Comparison of ENCODE assay signal across 25 cellular contexts in genomic region chr13:92512852-92513251, GRCh38.
DNase-seq lines count a peak whose midpoint lies in the region; ATAC-seq, FAIRE-seq and TF ChIP-seq lines count a peak whose summit lies in the region.
"Had no signal": no experiment of that assay in that cellular context is flagged by ENCODE, and none has a peak within 500 bp of the region (broad histone marks: within the 10 kb centered on the region; RNA-seq: fewer than 3 reads in every experiment).

No MANE protein-coding gene starts in this region.

- ATAC-seq in K562, result no peak

- no peak overlapping the region for H3K27ac ChIP-seq in K562 (ENCODE audit: extremely low read depth, low read depth, low read length)
- no peak overlapping the region for H3K27ac ChIP-seq in A673 (ENCODE audit: low read depth, low read length, poor library complexity, severe bottlenecking)
- H3K27ac ChIP-seq: BLaER1, GM23248, SK-N-MC had no signal

- no peaks in the 10 kb centered on the region for H3K27me3 ChIP-seq in K562 (ENCODE audit: control insufficient read depth in 2 of 2, insufficient read depth in 2 of 2, low read length in 2 of 2)
- no peaks in the 10 kb centered on the region for H3K27me3 ChIP-seq in A673 (replicated peaks; ENCODE audit: insufficient read depth, low read depth, low read length, poor library complexity)
- H3K27me3 ChIP-seq: BLaER1 had no signal

- peaks cover 5% of the 10 kb centered on the region for H3K4me1 Mint-ChIP-seq in nephron progenitor cell

- BruUV-seq in K562 (replicated peaks; lab: Mats Ljungman, UMichigan), result no TSS peak
- no TSS peak for BruUV-seq in A673 (replicated peaks; lab: Mats Ljungman, UMichigan)

- peaks cover 3% of the 10 kb centered on the region; the same call in 1 of the 2 replicates for H3K9me3 ChIP-seq in K562 (replicated peaks; ENCODE audit: control insufficient read depth, insufficient read depth, low read depth, low read length)
- no peaks in the 10 kb centered on the region for H3K9me3 ChIP-seq in A673 (ENCODE audit: low read depth, low read length, poor library complexity, severe bottlenecking)
- H3K9me3 ChIP-seq: BLaER1, HAP-1 had no signal

- intact Hi-C loops in K562 (cut with micrococcal nuclease) (no loop called here), A673 (cut with micrococcal nuclease; ENCODE audit: unreplicated experiment) (no loop called here)

- peak overlapping the region; percentile 41 for H3K27ac Mint-ChIP-seq in nephron progenitor cell
- H3K27ac Mint-ChIP-seq: CD4-positive, alpha-beta T cell had no signal

- no peaks in the 10 kb centered on the region for H3K79me2 ChIP-seq in K562 (ENCODE audit: control insufficient read depth, insufficient read depth, low read length)

- no peak for TF ChIP-seq RAD21 in Ishikawa (IDR thresholded peaks at IDR 0.05; ENCODE audit: low read depth)
- TF ChIP-seq RAD21 in K562 (CRISPR knock-in tag; conservative IDR thresholded peaks at IDR 0.05 in 1 of 2, IDR thresholded peaks at IDR 0.05 in 1 of 2), result no peak

- no peak overlapping the region for H3K9ac ChIP-seq in K562 (ENCODE audit: insufficient read depth in 1 of 2, low read depth in 2 of 2, low read length in 2 of 2)
- H3K9ac ChIP-seq: BLaER1, GM23248 had no signal

- H3K4me1 ChIP-seq in K562 (replicated peaks in 1 of 2; ENCODE audit: control insufficient read depth in 2 of 2, insufficient read depth in 2 of 2, low read length in 2 of 2) (no peaks in the 10 kb centered on the region), A673 (ENCODE audit: insufficient read depth, low read length, poor library complexity, severe bottlenecking) (no peaks in the 10 kb centered on the region)
- H3K4me1 ChIP-seq: BLaER1, HAP-1 had no signal

- no peak overlapping the region for H3K4me3 Mint-ChIP-seq in nephron progenitor cell
- H3K4me3 Mint-ChIP-seq: CD4-positive, alpha-beta T cell had no signal

- H3K9me3 Mint-ChIP-seq in nephron progenitor cell, result peaks cover 11% of the 10 kb centered on the region

- no peaks in the 10 kb centered on the region for H4K20me1 ChIP-seq in K562 (replicated peaks; ENCODE audit: control insufficient read depth, insufficient read depth, low read length)
- H4K20me1 ChIP-seq: BLaER1 had no signal

- peaks cover 2% of the 10 kb centered on the region for H3K36me3 Mint-ChIP-seq in nephron progenitor cell (ENCODE audit: low read depth)

- CTCF ChIA-PET in K562 (lab: Yijun Ruan, JAX; ENCODE audit: low intra/inter-chr PET ratio), result no interaction called here
- CTCF ChIA-PET in A673 (lab: Charles Lee), result no interaction called here

- FAIRE-seq in K562 (lab: Jason Lieb, UNC), result no peak
- FAIRE-seq: GM12892, GM18507 had no signal

- H3K4me3 ChIP-seq in K562 (no peak overlapping the region), A673 (ENCODE audit: low read depth, low read length, poor library complexity, severe bottlenecking) (no peak overlapping the region)
- H3K4me3 ChIP-seq: BLaER1, GM23248, HAP-1, SK-N-MC had no signal

- H2AFZ ChIP-seq in K562 (ENCODE audit: low read depth, low read length), result no peak overlapping the region
- H2AFZ ChIP-seq: GM23248 had no signal

- POLR2A ChIA-PET in K562 (lab: Yijun Ruan, JAX), result no interaction called here
- POLR2A ChIA-PET in A673 (lab: Charles Lee; ENCODE audit: low non-redundant PET), result no interaction called here

- peaks cover 2% of the 10 kb centered on the region for H3K27me3 Mint-ChIP-seq in nephron progenitor cell (ENCODE audit: low read depth, poor library complexity)
- H3K27me3 Mint-ChIP-seq: CD4-positive, alpha-beta T cell had no signal

- WGBS in K562 (ENCODE audit: insufficient coverage, low coverage, missing lambda C conversion rate), result 1% methylated on average over 9 of the region's 9 CpGs

- H3K36me3 ChIP-seq in K562 (ENCODE audit: control insufficient read depth, insufficient read depth, low read length) (no peaks in the 10 kb centered on the region), A673 (ENCODE audit: insufficient read depth, low read length, poor library complexity, severe bottlenecking) (no peaks in the 10 kb centered on the region)
- H3K36me3 ChIP-seq: BLaER1, HAP-1 had no signal

- DNase-seq in NCI-H2029 treated with DMSO at 0.1 percent for 48 hours (lab: John Stamatoyannopoulos, UW) (peak; percentile 51), K562 (ENCODE audit: extremely low read depth in 1 of 4, low spot score in 3 of 4) (no peak), nephron progenitor cell (no peak), NCI-H1092 (lab: John Stamatoyannopoulos, UW) (no peak), A673 (ENCODE audit: low spot score) (no peak)
- DNase-seq in activated CD4-positive, alpha-beta T cell treated with anti-CD3 and anti-CD28 coated beads, Interleukin-2, amount 50 U/mL, for 4 hours, result no peak
- DNase-seq: ACHN; CD4-positive, alpha-beta T cell; COR-L47; DND-41; GM23248; KG1; NCI-H1092 treated with DMSO at 0.1 percent for 48 hours; NCI-H1436 treated with DMSO at 0.1 percent for 48 hours; NCI-H1930; NCI-H2171 treated with DMSO at 0.1 percent for 48 hours; NCI-H774; OCI-M1; SHP77 treated with DMSO at 0.1 percent for 48 hours had no signal

- H3K9me1 ChIP-seq in K562 (ENCODE audit: control insufficient read depth, insufficient read depth, low read length), result no peaks in the 10 kb centered on the region

- no peak for TF ChIP-seq EP300 in Ishikawa (IDR thresholded peaks at IDR 0.05; ENCODE audit: borderline replicate concordance)
- no peak for TF ChIP-seq EP300 in K562 (IDR thresholded peaks at IDR 0.05; ENCODE audit: low read length)

- no peak for TF ChIP-seq POLR2A in K562 (conservative IDR thresholded peaks at IDR 0.05)

- in situ Hi-C loops in K562 (cut with MboI), result no loop called here

- H3K4me2 ChIP-seq in K562 (ENCODE audit: insufficient read depth, low read length), result no peak overlapping the region
- H3K4me2 ChIP-seq: BLaER1 had no signal

- no peak for TF ChIP-seq CTCF in K562 (IDR thresholded peaks at IDR 0.05 in 2 of 3, conservative IDR thresholded peaks at IDR 0.05 in 1 of 3; ENCODE audit: insufficient read depth in 2 of 3, low read depth in 1 of 3, low read length in 3 of 3)
- no peak for TF ChIP-seq CTCF in nephron progenitor cell (IDR thresholded peaks at IDR 0.05)
- no peak for TF ChIP-seq CTCF in A673 (conservative IDR thresholded peaks at IDR 0.05; ENCODE audit: low read depth, low read length)

TF ChIP-seq in Ishikawa, 13 proteins besides CTCF, POLR2A, EP300 and RAD21:
- TF ChIP-seq ZBTB7A (IDR thresholded peaks at IDR 0.05; ENCODE audit: low read depth) (no peak), FOXM1 (IDR thresholded peaks at IDR 0.05; ENCODE audit: borderline replicate concordance, low read depth) (no peak), TAF1 (IDR thresholded peaks at IDR 0.05; ENCODE audit: low read depth) (no peak), USF1 (IDR thresholded peaks at IDR 0.05) (0 out of 2 replicates have a peak, but pooled peaks have one; percentile 12), CEBPB (IDR thresholded peaks at IDR 0.05) (no peak)

TF ChIP-seq in K562, 482 proteins besides CTCF, POLR2A, EP300 and RAD21 (continues in another document):
- TF ChIP-seq PRMT5 (CRISPR knock-in tag; IDR thresholded peaks at IDR 0.05) (peak; percentile 68; the same call in 1 of the 2 replicates), TFE3 (CRISPR knock-in tag; IDR thresholded peaks at IDR 0.05) (peak; percentile 10; the same call in 1 of the 2 replicates), SRSF3 (IDR thresholded peaks at IDR 0.05; ENCODE audit: insufficient read depth, low read length) (no peak), ARID4B (CRISPR knock-in tag; IDR thresholded peaks at IDR 0.05) (no peak), ZBED1 (IDR thresholded peaks at IDR 0.05) (no peak), GTF2E2 (tag; IDR thresholded peaks at IDR 0.05) (no peak), HDAC3 (IDR thresholded peaks at IDR 0.05; ENCODE audit: borderline replicate concordance, partially characterized antibody) (no peak)
